16 cellular contexts compared by ENCODE assay signal in genomic region chr2:197147942-197148341, GRCh38.
DNase-seq lines count a peak whose midpoint lies in the region; ATAC-seq and TF ChIP-seq lines count a peak whose summit lies in the region.
"Had no signal": no experiment of that assay in that cellular context is flagged by ENCODE, and none has a peak within 500 bp of the region (broad histone marks: within the 10 kb centered on the region; RNA-seq: fewer than 3 reads in every experiment).

No MANE protein-coding gene starts in this region.

- CTCF ChIA-PET in CD4-positive, alpha-beta T cell (lab: Charles Lee) = interaction anchor here (1.0 kb wide), 2 partner anchors 21 kb away, joined by 3 to 5 read pairs; no protein-coding TSS in a partner anchor
- CTCF ChIA-PET in activated B cell treated with CpG ODN at 0.5 μM for 24 hours (lab: Charles Lee) = no interaction called here

- peaks cover 40% of the 10 kb centered on the region for H3K36me3 Mint-ChIP-seq in CD4-positive, alpha-beta T cell (ENCODE audit: low read depth)
- H3K36me3 Mint-ChIP-seq in activated B cell treated with CpG ODN at 0.5 μM for 24 hours (ENCODE audit: low read depth) = peaks cover 15% of the 10 kb centered on the region

- H3K27ac ChIP-seq in 22Rv1 = peak overlapping the region; percentile 40
- peak overlapping the region; percentile 52 for H3K27ac ChIP-seq in CD4-positive, alpha-beta T cell (ENCODE audit: low read depth, low read length)
- no peak overlapping the region for H3K27ac ChIP-seq in gastroesophageal sphincter
- H3K27ac ChIP-seq: heart left ventricle, thoracic aorta had no signal

- TF ChIP-seq POLR2A in gastroesophageal sphincter (IDR thresholded peaks at IDR 0.05) = no peak

- no peaks in the 10 kb centered on the region for H3K36me3 ChIP-seq in mucosa of descending colon (ENCODE audit: low read depth)
- H3K36me3 ChIP-seq in gastroesophageal sphincter = no peaks in the 10 kb centered on the region
- H3K36me3 ChIP-seq: thoracic aorta had no signal

- intact Hi-C loops in CD4-positive, alpha-beta T cell (cut with DNase I, micrococcal nuclease) = no loop called here
- intact Hi-C loops in activated B cell treated with CpG ODN at 0.5 μM for 24 hours (cut with micrococcal nuclease) (loop anchor here (10.0 kb wide), 1 partner anchor 1493 kb away; the partner anchor contains the start of gene SLC39A10), mucosa of descending colon (cut with DNase I, micrococcal nuclease) (no loop called here)

- TF ChIP-seq EP300 in gastroesophageal sphincter (IDR thresholded peaks at IDR 0.05) = no peak

- no peaks in the 10 kb centered on the region for H3K27me3 ChIP-seq in CD4-positive, alpha-beta T cell (ENCODE audit: control insufficient read depth, insufficient read depth, low read length)
- H3K27me3 ChIP-seq in gastroesophageal sphincter = no peaks in the 10 kb centered on the region
- H3K27me3 ChIP-seq: heart left ventricle had no signal

- no peaks in the 10 kb centered on the region for H3K9me3 ChIP-seq in CD4-positive, alpha-beta T cell (ENCODE audit: control insufficient read depth, low read length)
- H3K9me3 ChIP-seq in mucosa of descending colon (no peaks in the 10 kb centered on the region), gastroesophageal sphincter (no peaks in the 10 kb centered on the region)
- H3K9me3 ChIP-seq: heart left ventricle, thoracic aorta had no signal

- POLR2A ChIA-PET in CD4-positive, alpha-beta T cell (lab: Charles Lee) = no interaction called here
- POLR2A ChIA-PET in activated B cell treated with CpG ODN at 0.5 μM for 24 hours (lab: Charles Lee) = interaction anchor here (0.6 kb wide), 1 partner anchor 12 kb away, joined by 4 read pairs; no protein-coding TSS in a partner anchor

- H3K4me3 Mint-ChIP-seq in CD4-positive, alpha-beta T cell = no peak overlapping the region
- H3K4me3 Mint-ChIP-seq in activated B cell treated with CpG ODN at 0.5 μM for 24 hours = no peak overlapping the region
- H3K4me3 Mint-ChIP-seq: activated CD4-positive, alpha-beta T cell treated with anti-CD3 and anti-CD28 coated beads, Interleukin-2, amount 10 ng/mL, durations not matched to agents 7 days and 5 days had no signal

- H3K4me3 ChIP-seq in mucosa of descending colon = no peak overlapping the region
- no peak overlapping the region for H3K4me3 ChIP-seq in gastroesophageal sphincter
- H3K4me3 ChIP-seq: heart left ventricle, thoracic aorta had no signal

- peak overlapping the region; percentile 85 for H3K27ac Mint-ChIP-seq in CD4-positive, alpha-beta T cell
- peak overlapping the region; percentile 97 for H3K27ac Mint-ChIP-seq in activated B cell treated with CpG ODN at 0.5 μM for 24 hours

- TF ChIP-seq CTCF in 22Rv1 (IDR thresholded peaks at IDR 0.05) = no peak
- TF ChIP-seq CTCF in CD4-positive, alpha-beta T cell (IDR thresholded peaks at IDR 0.05) = no peak
- TF ChIP-seq CTCF in activated B cell treated with CpG ODN at 0.5 μM for 24 hours (IDR thresholded peaks at IDR 0.05) = no peak
- no peak for TF ChIP-seq CTCF in mucosa of descending colon (IDR thresholded peaks at IDR 0.05)
- no peak for TF ChIP-seq CTCF in gastroesophageal sphincter (IDR thresholded peaks at IDR 0.05)

- DNase-seq in CD4-positive, alpha-beta T cell = no peak
- no peak for DNase-seq in activated B cell treated with CpG ODN at 0.5 μM for 24 hours
- DNase-seq in mucosa of descending colon = peak in 1 of 3 donors; percentile 47
- DNase-seq in CD1c-positive myeloid dendritic cell (ENCODE audit: extremely low spot score) = no peak
- DNase-seq in cerebellar cortex (ENCODE audit: low spot score) = no peak
- DNase-seq: activated CD4-positive, alpha-beta T cell treated with anti-CD3 and anti-CD28 coated beads, Interleukin-2, amount 10 ng/mL, durations not matched to agents 7 days and 5 days; activated naive CD8-positive, alpha-beta T cell treated with anti-CD3 and anti-CD28 coated beads, Interleukin-2, amount 10 ng/mL, durations not matched to agents 7 days and 5 days; cortex of kidney; EL; HCEC 1CT; heart left ventricle; NCI-H187 treated with DMSO at 0.1 percent for 48 hours; stimulated activated CD4-positive, alpha-beta T cell treated with anti-CD3 and anti-CD28 coated beads, Interleukin-12 subunit alpha, Interleukin-12 subunit beta, amount 100 ng/mL, for 4 hours had no signal

- H3K4me1 ChIP-seq in mucosa of descending colon (ENCODE audit: low read depth) (peaks cover 23% of the 10 kb centered on the region), gastroesophageal sphincter (peaks cover 0 to 37% (median 0%) of the 10 kb centered on the region in 3 donors)

- no peaks in the 10 kb centered on the region for H3K9me3 Mint-ChIP-seq in CD4-positive, alpha-beta T cell
- peaks cover 1% of the 10 kb centered on the region for H3K9me3 Mint-ChIP-seq in activated B cell treated with CpG ODN at 0.5 μM for 24 hours
- H3K9me3 Mint-ChIP-seq: activated CD4-positive, alpha-beta T cell treated with anti-CD3 and anti-CD28 coated beads, Interleukin-2, amount 10 ng/mL, durations not matched to agents 7 days and 5 days; activated naive CD8-positive, alpha-beta T cell treated with anti-CD3 and anti-CD28 coated beads, Interleukin-2, amount 10 ng/mL, durations not matched to agents 7 days and 5 days had no signal

- no peak for ATAC-seq in CD4-positive, alpha-beta T cell (ENCODE audit: poor library complexity)
- ATAC-seq in activated B cell treated with CpG ODN at 0.5 μM for 24 hours (ENCODE audit: low read depth) (no peak), mucosa of descending colon (peak; percentile 90), gastroesophageal sphincter (no peak)
- ATAC-seq: heart left ventricle had no signal

- no peaks in the 10 kb centered on the region for H3K27me3 Mint-ChIP-seq in CD4-positive, alpha-beta T cell
- no peaks in the 10 kb centered on the region for H3K27me3 Mint-ChIP-seq in activated B cell treated with CpG ODN at 0.5 μM for 24 hours
- H3K27me3 Mint-ChIP-seq: activated CD4-positive, alpha-beta T cell treated with anti-CD3 and anti-CD28 coated beads, Interleukin-2, amount 10 ng/mL, durations not matched to agents 7 days and 5 days; activated naive CD8-positive, alpha-beta T cell treated with anti-CD3 and anti-CD28 coated beads, Interleukin-2, amount 10 ng/mL, durations not matched to agents 7 days and 5 days had no signal

- H3K4me1 Mint-ChIP-seq in CD4-positive, alpha-beta T cell (ENCODE audit: low read depth) = peaks cover 88% of the 10 kb centered on the region
- peaks cover 91% of the 10 kb centered on the region for H3K4me1 Mint-ChIP-seq in activated B cell treated with CpG ODN at 0.5 μM for 24 hours

- WGBS in gastroesophageal sphincter (ENCODE audit: low coverage in 1 of 2), 2 donors = 81 to 98% methylated on average over 4 of the region's 4 CpGs

Comparison
In these comparisons a context has a peak if more than half of its experiments do, and no peak if none do; other contexts are left out.
1. H3K27ac ChIP-seq: peak in 22Rv1 (single experiment) and CD4-positive, alpha-beta T cell (single experiment); none in gastroesophageal sphincter (0 of 4).